13 cellular contexts compared by ENCODE assay signal in the genomic region with DNA sequence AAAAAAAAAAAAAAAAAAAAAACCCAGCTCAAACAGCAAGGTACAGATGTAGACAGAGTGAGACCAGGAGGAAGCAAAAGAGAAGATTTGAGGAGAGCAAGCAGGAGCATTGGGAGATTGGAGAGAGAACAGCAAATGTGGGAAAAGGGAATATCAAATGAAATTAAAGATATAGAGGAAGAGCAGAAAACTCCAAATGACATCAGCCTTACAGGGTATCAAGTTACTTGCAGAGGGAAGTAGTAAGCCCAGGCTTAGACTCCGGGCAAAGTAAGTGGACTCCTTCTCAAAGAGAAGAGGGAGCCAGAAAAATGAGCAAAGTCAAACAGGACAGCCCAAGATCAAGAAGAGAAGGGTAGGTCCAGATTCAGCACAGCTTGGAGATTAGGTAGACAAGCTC.
A peak's percentile ranks its signal among the peaks of the same experiment; 100 is the strongest.
DNase-seq lines count a peak whose midpoint lies in the region; ATAC-seq and TF ChIP-seq lines count a peak whose summit lies in the region.
"Had no signal": no experiment of that assay in that cellular context is flagged by ENCODE, and none has a peak within 500 bp of the region (broad histone marks: within the 10 kb centered on the region; RNA-seq: fewer than 3 reads in every experiment).

No MANE protein-coding gene starts in this region.

- H2AK5ac ChIP-seq in trophoblast cell (ENCODE audit: low read length) = no peak overlapping the region

- no peak overlapping the region for H4K8ac ChIP-seq in trophoblast cell (ENCODE audit: low read depth, low read length)

- WGBS in esophagus squamous epithelium, 2 donors = 45 to 61% methylated on average over 1 of the region's 1 CpG
- WGBS in trophoblast cell (ENCODE audit: extremely low coverage, insufficient coverage, insufficient read length) = no CpG with 5 or more reads among the region's 1 CpG

- peaks cover 1% of the 10 kb centered on the region for H3K79me2 ChIP-seq in trophoblast cell (ENCODE audit: control insufficient read depth, insufficient read depth, low read length, poor library complexity)

- H3K14ac ChIP-seq in trophoblast cell (ENCODE audit: low read length) = peak overlapping the region; percentile 35

- H2BK120ac ChIP-seq in trophoblast cell (ENCODE audit: insufficient read depth, low read length, poor library complexity) = no peak overlapping the region

- H3K9me3 ChIP-seq in esophagus squamous epithelium (no peaks in the 10 kb centered on the region), trophoblast cell (ENCODE audit: insufficient read depth, low read depth, low read length) (no peaks in the 10 kb centered on the region)
- H3K9me3 ChIP-seq: thoracic aorta had no signal

- peaks cover 17 to 95% (median 48%) of the 10 kb centered on the region in 3 donors for H3K4me1 ChIP-seq in esophagus squamous epithelium
- H3K4me1 ChIP-seq in trophoblast cell (ENCODE audit: control insufficient read depth in 1 of 2, insufficient read depth in 2 of 2, low read length in 2 of 2) = peaks cover 20 to 23% of the 10 kb centered on the region in 2 experiments

- H4K91ac ChIP-seq in trophoblast cell (ENCODE audit: low read depth, low read length) = no peak overlapping the region

- H3K27me3 ChIP-seq in esophagus squamous epithelium = no peaks in the 10 kb centered on the region
- no peaks in the 10 kb centered on the region for H3K27me3 ChIP-seq in trophoblast cell (ENCODE audit: insufficient read depth, low read length)

- DNase-seq in EL (peak; percentile 51), OCI-M1 (lab: John Stamatoyannopoulos, UW) (peak; percentile 31), esophagus squamous epithelium (lab: John Stamatoyannopoulos, UW) (no peak), trophoblast cell (no peak), NCI-H2227 (lab: John Stamatoyannopoulos, UW; ENCODE audit: unreplicated experiment) (no peak), NCI-H446 treated with DMSO at 0.1 percent for 48 hours (lab: John Stamatoyannopoulos, UW) (no peak)
- DNase-seq: activated CD4-positive, alpha-beta T cell treated with anti-CD3 and anti-CD28 coated beads, Interleukin-2, amount 10 ng/mL, durations not matched to agents 7 days and 5 days; glutamatergic neuron; NCI-H1694; SHP77 had no signal

- ATAC-seq in GM18873 (IDR thresholded peaks at IDR 0.05; ENCODE audit: low FRiP score, unreplicated experiment) (no peak), GM21381 (IDR thresholded peaks at IDR 0.05; ENCODE audit: unreplicated experiment) (no peak)

- TF ChIP-seq CTCF in esophagus squamous epithelium (IDR thresholded peaks at IDR 0.05) = no peak

- no peak overlapping the region for H3K18ac ChIP-seq in trophoblast cell (ENCODE audit: low read length)

- intact Hi-C loops in esophagus squamous epithelium (cut with DNase I) = no loop called here

- H2BK5ac ChIP-seq in trophoblast cell (ENCODE audit: low read depth, low read length, poor library complexity) = peak overlapping the region; percentile 38

- TF ChIP-seq POLR2A in esophagus squamous epithelium (IDR thresholded peaks at IDR 0.05) = no peak

- H3K4me2 ChIP-seq in trophoblast cell (ENCODE audit: low read length) = no peak overlapping the region

- no peak overlapping the region for H3K4ac ChIP-seq in trophoblast cell (ENCODE audit: low read depth, low read length)

- H3K4me3 ChIP-seq in esophagus squamous epithelium (no peak overlapping the region), trophoblast cell (ENCODE audit: low read depth, low read length) (no peak overlapping the region)
- H3K4me3 ChIP-seq: thoracic aorta had no signal

- H3K36me3 ChIP-seq in esophagus squamous epithelium = no peaks in the 10 kb centered on the region
- H3K36me3 ChIP-seq in trophoblast cell (ENCODE audit: control insufficient read depth in 1 of 2, insufficient read depth in 2 of 2, low read length in 2 of 2) = no peaks in the 10 kb centered on the region
- H3K36me3 ChIP-seq: thoracic aorta had no signal

- no peak overlapping the region for H2AFZ ChIP-seq in trophoblast cell (ENCODE audit: insufficient read depth, low read length, poor library complexity)

- H2BK12ac ChIP-seq in trophoblast cell (ENCODE audit: low read length) = no peak overlapping the region

- H3K9ac ChIP-seq in trophoblast cell (ENCODE audit: low read length) = no peak overlapping the region

- H3K27ac ChIP-seq in esophagus squamous epithelium (peak overlapping the region; percentile 80 to 92 (median 86)), trophoblast cell (ENCODE audit: low read depth, low read length) (no peak overlapping the region)
- H3K27ac ChIP-seq: thoracic aorta had no signal

- H3K79me1 ChIP-seq in trophoblast cell (ENCODE audit: low read length) = peaks cover 22% of the 10 kb centered on the region

- no peak overlapping the region for H4K12ac ChIP-seq in trophoblast cell (ENCODE audit: low read depth, low read length)

- no peak overlapping the region for H3K23ac ChIP-seq in trophoblast cell (ENCODE audit: low read length)

Comparison
In these comparisons a context has a peak if more than half of its experiments do, and no peak if none do; other contexts are left out.
1. DNase-seq: peak in EL (single experiment) and OCI-M1 (single experiment); none in esophagus squamous epithelium (single experiment), trophoblast cell (0 of 2), NCI-H2227 (single experiment) and NCI-H446 treated with DMSO at 0.1 percent for 48 hours (single experiment).